ENCODE assay signal across 8 cellular contexts in the genomic region with DNA sequence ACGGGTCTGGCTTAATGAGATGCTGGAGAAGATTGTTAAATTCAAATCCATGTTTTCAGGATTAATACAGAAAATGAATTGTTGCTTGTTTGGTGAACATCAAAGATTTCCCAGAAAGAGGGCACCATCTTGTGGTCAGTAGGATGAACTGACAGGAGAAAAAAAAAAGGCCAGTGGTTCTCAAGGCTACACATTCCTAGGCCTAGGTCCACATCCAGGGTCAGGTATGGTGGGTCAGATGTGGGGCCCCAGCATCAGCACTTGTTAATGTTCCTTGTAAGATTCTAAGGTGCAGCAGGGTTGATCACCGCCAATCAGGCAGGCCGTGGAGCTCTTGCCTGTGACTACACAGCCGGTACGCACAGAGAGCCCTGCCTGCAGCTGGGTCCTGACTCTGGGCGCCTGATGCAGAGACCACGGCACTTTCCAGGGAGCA. TPM values are rescaled to one million over a fixed set of nuclear protein-coding genes. Genes with fewer than 3 reads are reported as not detected.
DNase-seq lines count a peak whose midpoint lies in the region; ATAC-seq, FAIRE-seq and TF ChIP-seq lines count a peak whose summit lies in the region.

No MANE protein-coding gene starts in this region.

- POLR2A ChIA-PET in GM12878 (lab: Charles Lee), result no interaction called here

- TF ChIP-seq RAD21 in GM12878 (IDR thresholded peaks at IDR 0.05; ENCODE audit: insufficient read depth, low read depth, low read length), result peak; percentile 89

- SMC1A ChIA-PET in GM12878 (lab: Charles Lee; ENCODE audit: uncharacterized antibody, unreplicated experiment), result no interaction called here

- intact Hi-C loops in GM12878 (cut with micrococcal nuclease; ENCODE audit: unreplicated experiment), result loop anchor here (1.0 to 10.0 kb wide), 3 partner anchors 413 to 852 kb away; no protein-coding TSS in a partner anchor

- H3K9me3 ChIP-seq in GM12878 (replicated peaks; ENCODE audit: control insufficient read depth, insufficient read depth, low read length), result no peaks in the 10 kb centered on the region
- H3K9me3 ChIP-seq in tibial nerve, result no peaks in the 10 kb centered on the region

- no peak overlapping the region for H3K9ac ChIP-seq in GM12878 (ENCODE audit: control insufficient read depth, insufficient read depth, low read length)

- no peak overlapping the region for H2AFZ ChIP-seq in GM12878 (ENCODE audit: control insufficient read depth, low read depth, low read length)

- H3K4me1 ChIP-seq in GM12878 (ENCODE audit: control insufficient read depth, insufficient read depth, low read length), result no peaks in the 10 kb centered on the region
- no peaks in the 10 kb centered on the region for H3K4me1 ChIP-seq in tibial nerve

- no peaks in the 10 kb centered on the region for H4K20me1 ChIP-seq in GM12878 (ENCODE audit: control insufficient read depth, insufficient read depth)

- peak; percentile 57 for ATAC-seq in GM12878
- no peak for ATAC-seq in GM21723 (IDR thresholded peaks at IDR 0.05; ENCODE audit: unreplicated experiment)

- TF ChIP-seq CTCF in GM12878 (IDR thresholded peaks at IDR 0.05 in 2 of 3, conservative IDR thresholded peaks at IDR 0.05 in 1 of 3; ENCODE audit: control insufficient read depth in 2 of 3, extremely low read depth in 1 of 3, insufficient read depth in 1 of 3, low read depth in 3 of 3, low read length in 3 of 3), result peak; percentile 76 to 80 (median 80)
- TF ChIP-seq CTCF in tibial nerve (IDR thresholded peaks at IDR 0.05), result peak; percentile 74 to 85 (median 81)

- no peak overlapping the region for H3K27ac ChIP-seq in GM12878 (ENCODE audit: control insufficient read depth, insufficient read depth)
- no peak overlapping the region for H3K27ac ChIP-seq in tibial nerve

- WGBS in GM12878 (ENCODE audit: insufficient coverage, insufficient replicate concordance, low lambda C conversion rate, missing lambda C conversion rate), result 39% methylated on average over 7 of the region's 7 CpGs
- 64 to 77% methylated on average over 7 of the region's 7 CpGs for WGBS in tibial nerve, 2 donors

- H3K4me2 ChIP-seq in GM12878 (ENCODE audit: control insufficient read depth, insufficient read depth), result no peak overlapping the region

- peak; percentile 77 for DNase-seq in NCI-H2107 treated with DMSO at 0.1 percent for 48 hours (lab: John Stamatoyannopoulos, UW; ENCODE audit: unreplicated experiment)
- no peak for DNase-seq in NCI-H2107 (lab: John Stamatoyannopoulos, UW)
- peak; percentile 13 for DNase-seq in NCI-H1048 (lab: John Stamatoyannopoulos, UW)
- DNase-seq in GM12878 (ENCODE audit: low read depth, low spot score), result no peak
- no peak for DNase-seq in tibial nerve (ENCODE audit: low spot score in 2 of 2)
- DNase-seq in activated CD4-positive, alpha-beta T cell treated with anti-CD3 and anti-CD28 coated beads for 48 hours, result no peak

- H3K36me3 ChIP-seq in GM12878 (ENCODE audit: control insufficient read depth in 2 of 2, insufficient read depth in 2 of 2, low read length in 1 of 2) (no peaks in the 10 kb centered on the region), tibial nerve (peaks cover 0 to 12% (median 0%) of the 10 kb centered on the region in 3 donors)

- H3K79me2 ChIP-seq in GM12878 (ENCODE audit: control insufficient read depth, insufficient read depth, low read length), result no peaks in the 10 kb centered on the region

- CTCF ChIA-PET in GM12878 (lab: Yijun Ruan, JAX), result interaction anchor here (0.6 to 2.0 kb wide), 5 partner anchors 9 to 546 kb away, joined by 3 to 6 read pairs (median 4); no protein-coding TSS in a partner anchor

- peak; percentile 86 for FAIRE-seq in GM12878 (lab: Jason Lieb, UNC)
- FAIRE-seq in islet of Langerhans (lab: Jason Lieb, UNC), result peak; percentile 93

- in situ Hi-C loops in GM12878 (cut with MboI), result loop anchor here (10.0 kb wide), 2 partner anchors 412 to 552 kb away; no protein-coding TSS in a partner anchor

- TF ChIP-seq EP300 in GM12878 (IDR thresholded peaks at IDR 0.05; ENCODE audit: borderline replicate concordance in 1 of 2, control insufficient read depth in 1 of 2, low read depth in 2 of 2, low read length in 2 of 2) (no peak), tibial nerve (IDR thresholded peaks at IDR 0.05) (no peak)

- RAD21 ChIA-PET in GM12878 (lab: Charles Lee; ENCODE audit: unreplicated experiment), result interaction anchor here (0.7 kb wide), 1 partner anchor 392 kb away, joined by 4 read pairs; no protein-coding TSS in a partner anchor

- no TSS peak for BruUV-seq in GM12878 (replicated peaks; lab: Mats Ljungman, UMichigan)

- H3K27me3 ChIP-seq in GM12878 (replicated peaks in 1 of 2; ENCODE audit: control insufficient read depth in 2 of 2, insufficient read depth in 2 of 2, low read length in 1 of 2) (peaks cover 0 to 2% of the 10 kb centered on the region in 2 experiments; a peak in 2 of 4 replicates), tibial nerve (no peaks in the 10 kb centered on the region)

- TF ChIP-seq POLR2A in GM12878 (IDR thresholded peaks at IDR 0.05; ENCODE audit: low read depth, low read length), result no peak
- TF ChIP-seq POLR2A in tibial nerve (IDR thresholded peaks at IDR 0.05), result no peak

- no peak overlapping the region for H3K4me3 ChIP-seq in GM12878
- H3K4me3 ChIP-seq in tibial nerve, result no peak overlapping the region

TF ChIP-seq in GM12878, 131 proteins besides CTCF, POLR2A, EP300 and RAD21:
- TF ChIP-seq, protein P1, sequence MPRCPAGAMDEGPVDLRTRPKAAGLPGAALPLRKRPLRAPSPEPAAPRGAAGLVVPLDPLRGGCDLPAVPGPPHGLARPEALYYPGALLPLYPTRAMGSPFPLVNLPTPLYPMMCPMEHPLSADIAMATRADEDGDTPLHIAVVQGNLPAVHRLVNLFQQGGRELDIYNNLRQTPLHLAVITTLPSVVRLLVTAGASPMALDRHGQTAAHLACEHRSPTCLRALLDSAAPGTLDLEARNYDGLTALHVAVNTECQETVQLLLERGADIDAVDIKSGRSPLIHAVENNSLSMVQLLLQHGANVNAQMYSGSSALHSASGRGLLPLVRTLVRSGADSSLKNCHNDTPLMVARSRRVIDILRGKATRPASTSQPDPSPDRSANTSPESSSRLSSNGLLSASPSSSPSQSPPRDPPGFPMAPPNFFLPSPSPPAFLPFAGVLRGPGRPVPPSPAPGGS (IDR thresholded peaks at IDR 0.05; ENCODE audit: borderline replicate concordance, insufficient read depth, low read depth, low read length, poor library complexity, severe bottlenecking), result no peak
- peak; percentile 79 for TF ChIP-seq SMC3 (IDR thresholded peaks at IDR 0.05; ENCODE audit: borderline replicate concordance, low read length)
- peak; percentile 82 for TF ChIP-seq ZNF384 (IDR thresholded peaks at IDR 0.05; ENCODE audit: borderline replicate concordance, low read depth, low read length)
- TF ChIP-seq RUNX3 (IDR thresholded peaks at IDR 0.05; ENCODE audit: low read length), result peak; percentile 49; the same call in 1 of the 2 replicates

RNA-seq across cellular contexts. Expression of a gene that starts 34.0 kb away (rescaled TPM):
- 5.3 and 5.6 TPM in 2 replicates for total RNA-seq in GM12878 (2013; cell fraction: nucleolus; rRNA removed)
- total RNA-seq in GM12878 (2014; rRNA removed) (1.4 and 1.7 TPM in 2 replicates), GM12878 (2014; rRNA removed; fragmentation: Illumina TruSeq; extraction: Trizol) (1.5 and 1.6 TPM in 2 replicates), GM12878 (2021) (2.8 and 3.6 TPM in 2 replicates), tibial nerve (100 to 1,000 TPM; 146 to 200 (median 166) TPM)
- polyA plus RNA-seq in GM12878 (2011; ENCODE audit: low read depth), result 3.4 TPM
- polyA plus RNA-seq in GM12878 (2011; rRNA removed) (3.3 and 4.5 TPM in 2 replicates), GM12878 (2014; fragmentation: Illumina TruSeq; extraction: Trizol) (2.2 and 2.3 TPM in 2 replicates), GM12878 (2014; fragmentation: Nextera tagmentation; extraction: Ambion mirVana) (under 1 TPM; 0.82 to 0.84 TPM), GM12878 (2014; rRNA removed) (1.3 and 1.4 TPM in 2 replicates), GM12878 (2016; fragmentation: Nextera tagmentation; extraction: Ambion mirVana) (1 to 10 TPM; 1.7 to 2.5 TPM)
- 4.3 and 4.6 TPM in 2 replicates for polyA plus RNA-seq in GM12878 (2011; cell fraction: cytosol; rRNA removed)
- 2.6 and 4.3 TPM in 2 replicates for polyA plus RNA-seq in GM12878 (2011; cell fraction: nucleus; rRNA removed)
- polyA plus RNA-seq in GM12878 (2012), result 3.7 and 4.3 TPM in 2 replicates
- 21.5 and 25.2 TPM in 2 replicates for polyA minus RNA-seq in GM12878 (2011; rRNA and poly(A)+ RNA removed)
- 4.8 and 6.5 TPM in 2 replicates for polyA minus RNA-seq in GM12878 (2011; cell fraction: cytosol; rRNA and poly(A)+ RNA removed)
- 5.9 and 9.6 TPM in 2 replicates for polyA minus RNA-seq in GM12878 (2011; cell fraction: nucleus; rRNA and poly(A)+ RNA removed)

Comparison
In these comparisons a context has a peak if more than half of its experiments do, and no peak if none do; other contexts are left out.
1. DNase-seq: peak in NCI-H2107 treated with DMSO at 0.1 percent for 48 hours (single experiment) and NCI-H1048 (single experiment); none in NCI-H2107 (single experiment), GM12878 (single experiment), tibial nerve (0 of 2) and activated CD4-positive, alpha-beta T cell treated with anti-CD3 and anti-CD28 coated beads for 48 hours (single experiment).
2. RNA of a gene that starts 34.0 kb away (total RNA-seq): 146 to 200 TPM in tibial nerve; 1.4 to 5.6 TPM in GM12878; every median in the first group is over 10 times any median in the second.